Comparison of ENCODE assay signal across 11 cellular contexts in genomic region chr12:120007272-120007671, GRCh38. TPM values are rescaled to one million over a fixed set of nuclear protein-coding genes. Genes with fewer than 3 reads are reported as not detected.
DNase-seq lines count a peak whose midpoint lies in the region; ATAC-seq, FAIRE-seq and TF ChIP-seq lines count a peak whose summit lies in the region.
"Had no signal": no experiment of that assay in that cellular context is flagged by ENCODE, and none has a peak within 500 bp of the region (broad histone marks: within the 10 kb centered on the region; RNA-seq: fewer than 3 reads in every experiment).

No MANE protein-coding gene starts in this region.

- no peaks in the 10 kb centered on the region for H3K4me1 ChIP-seq in heart left ventricle

- no peaks in the 10 kb centered on the region for H3K36me3 ChIP-seq in heart left ventricle
- H3K36me3 ChIP-seq: BLaER1 treated with 17β-estradiol and CSF1 and Interleukin-3, amounts not matched to agents 10 nM and 100 nM had no signal

- H3K27ac Mint-ChIP-seq in activated CD4-positive, alpha-beta T cell treated with anti-CD3 and anti-CD28 coated beads, Interleukin-2, amount 10 ng/mL, durations not matched to agents 24 days and 14 days = peak overlapping the region; percentile 96

- peak; percentile 85 for FAIRE-seq in GM12891 (lab: Jason Lieb, UNC)
- FAIRE-seq: TTC549 had no signal

- H3K9me3 Mint-ChIP-seq in activated CD4-positive, alpha-beta T cell treated with anti-CD3 and anti-CD28 coated beads, Interleukin-2, amount 10 ng/mL, durations not matched to agents 24 days and 14 days = peaks cover 3% of the 10 kb centered on the region

- WGBS in heart left ventricle, 4 donors = 34 to 55% (median 39%) methylated on average over 3 of the region's 3 CpGs

- no peaks in the 10 kb centered on the region for H3K9me3 ChIP-seq in heart left ventricle
- H3K9me3 ChIP-seq: BLaER1 treated with 17β-estradiol and CSF1 and Interleukin-3, amounts not matched to agents 10 nM and 100 nM had no signal

- TF ChIP-seq POLR2A in GM12891 (IDR thresholded peaks at IDR 0.05; ENCODE audit: low read depth, low read length) (no peak), heart left ventricle (IDR thresholded peaks at IDR 0.05) (no peak)

- H3K27ac ChIP-seq in heart left ventricle = peak overlapping the region in 1 of 12 donors; percentile 65
- H3K27ac ChIP-seq: BLaER1 treated with 17β-estradiol and CSF1 and Interleukin-3, amounts not matched to agents 10 nM and 100 nM had no signal

- no peak overlapping the region for H3K4me3 ChIP-seq in heart left ventricle
- H3K4me3 ChIP-seq: BLaER1 treated with 17β-estradiol and CSF1 and Interleukin-3, amounts not matched to agents 10 nM and 100 nM had no signal

- no peaks in the 10 kb centered on the region for H3K27me3 Mint-ChIP-seq in activated CD4-positive, alpha-beta T cell treated with anti-CD3 and anti-CD28 coated beads, Interleukin-2, amount 10 ng/mL, durations not matched to agents 24 days and 14 days

- ATAC-seq in heart left ventricle (no peak), HG03108 (IDR thresholded peaks at IDR 0.05; ENCODE audit: unreplicated experiment) (no peak)

- DNase-seq in GM12891 (ENCODE audit: insufficient read length, low spot score) (no peak), heart left ventricle (no peak), NCI-H2029 treated with DMSO at 0.1 percent for 48 hours (lab: John Stamatoyannopoulos, UW) (no peak), RKO (ENCODE audit: low spot score) (no peak)
- DNase-seq in activated CD4-positive, alpha-beta T cell treated with anti-CD3 and anti-CD28 coated beads, Interleukin-2, amount 10 ng/mL, durations not matched to agents 24 days and 14 days = peak; percentile 92
- peak; percentile 56 for DNase-seq in activated naive CD8-positive, alpha-beta T cell treated with anti-CD3 and anti-CD28 coated beads, Interleukin-2, amount 50 U/mL, for 16 hours (ENCODE audit: low read depth, low spot score)
- DNase-seq in stimulated activated CD4-positive, alpha-beta T cell treated with anti-CD3 and anti-CD28 coated beads, Interleukin-2, amount 100 ng/mL, for 48 hours = peak; percentile 47 to 55
- DNase-seq: NCI-H1436 treated with DMSO at 0.1 percent for 48 hours had no signal

- H3K27me3 ChIP-seq in heart left ventricle = peaks cover 0 to 23% (median 0%) of the 10 kb centered on the region in 9 donors
- H3K27me3 ChIP-seq: BLaER1 treated with 17β-estradiol and CSF1 and Interleukin-3, amounts not matched to agents 10 nM and 100 nM had no signal

- intact Hi-C loops in activated CD4-positive, alpha-beta T cell treated with anti-CD3 and anti-CD28 coated beads, Interleukin-2, amount 10 ng/mL, durations not matched to agents 24 days and 14 days (cut with micrococcal nuclease) = loop anchor here (1.0 to 2.0 kb wide), 2 partner anchors 17 to 114 kb away; no protein-coding TSS in a partner anchor
- intact Hi-C loops in heart left ventricle (cut with DNase I) = no loop called here

- peaks cover 57% of the 10 kb centered on the region for H3K4me1 Mint-ChIP-seq in activated CD4-positive, alpha-beta T cell treated with anti-CD3 and anti-CD28 coated beads, Interleukin-2, amount 10 ng/mL, durations not matched to agents 24 days and 14 days

- TF ChIP-seq CTCF in heart left ventricle (IDR thresholded peaks at IDR 0.05) = no peak

- H3K36me3 Mint-ChIP-seq in activated CD4-positive, alpha-beta T cell treated with anti-CD3 and anti-CD28 coated beads, Interleukin-2, amount 10 ng/mL, durations not matched to agents 24 days and 14 days (ENCODE audit: low read depth) = peaks cover 63% of the 10 kb centered on the region

- peak overlapping the region; percentile 72 for H3K4me3 Mint-ChIP-seq in activated CD4-positive, alpha-beta T cell treated with anti-CD3 and anti-CD28 coated beads, Interleukin-2, amount 10 ng/mL, durations not matched to agents 24 days and 14 days

TF ChIP-seq in GM12891, 5 proteins besides CTCF, POLR2A, EP300 and RAD21:
- no peak for TF ChIP-seq SPI1 (IDR thresholded peaks at IDR 0.05; ENCODE audit: low read depth, low read length)
- no peak for TF ChIP-seq PAX5 (IDR thresholded peaks at IDR 0.05; ENCODE audit: insufficient read depth, low read length, severe bottlenecking)
- no peak for TF ChIP-seq TAF1 (IDR thresholded peaks at IDR 0.05; ENCODE audit: low read depth, low read length)
- no peak for TF ChIP-seq POU2F2 (IDR thresholded peaks at IDR 0.05; ENCODE audit: low read depth, low read length)
- TF ChIP-seq POLR2AphosphoS5 (IDR thresholded peaks at IDR 0.05; ENCODE audit: low read depth, low read length) = no peak

RNA-seq across cellular contexts. Expression of gene BICDL1, which starts 18.2 kb away (rescaled TPM):
- 2.0 TPM for polyA plus RNA-seq in GM12891 (2012; ENCODE audit: low read depth, missing spikeins)
- total RNA-seq in activated CD4-positive, alpha-beta T cell treated with anti-CD3 and anti-CD28 coated beads, Interleukin-2, amount 10 ng/mL, durations not matched to agents 24 days and 14 days = 148 and 154 TPM in 2 replicates
- total RNA-seq in heart left ventricle = 10 to 100 TPM in 1 of 9 donors, 1 to 10 TPM in 1, under 1 TPM in 3, not detected in 4; 0.16 to 28.0 (median 0.32) TPM
- polyA plus RNA-seq in heart left ventricle = under 1 TPM; 0.12 to 0.30 TPM

Comparison
In these comparisons a context has a peak if more than half of its experiments do, and no peak if none do; other contexts are left out.
1. DNase-seq: peak in activated CD4-positive, alpha-beta T cell treated with anti-CD3 and anti-CD28 coated beads, Interleukin-2, amount 10 ng/mL, durations not matched to agents 24 days and 14 days (single experiment), activated naive CD8-positive, alpha-beta T cell treated with anti-CD3 and anti-CD28 coated beads, Interleukin-2, amount 50 U/mL, for 16 hours (single experiment) and stimulated activated CD4-positive, alpha-beta T cell treated with anti-CD3 and anti-CD28 coated beads, Interleukin-2, amount 100 ng/mL, for 48 hours (2 of 2); none in GM12891 (single experiment), heart left ventricle (0 of 5), NCI-H2029 treated with DMSO at 0.1 percent for 48 hours (single experiment) and RKO (single experiment).